In genomic region chr7:156950381-156950858, GRCh38 we compare ENCODE assay signal across 8 cellular contexts. TPM values are rescaled to one million over a fixed set of nuclear protein-coding genes. Genes with fewer than 3 reads are reported as not detected.
DNase-seq lines count a peak whose midpoint lies in the region; ATAC-seq, FAIRE-seq and TF ChIP-seq lines count a peak whose summit lies in the region.

No MANE protein-coding gene starts in this region.

- H3K9me3 ChIP-seq in BE2C (no peaks in the 10 kb centered on the region), K562 (replicated peaks; ENCODE audit: control insufficient read depth, insufficient read depth, low read depth, low read length) (no peaks in the 10 kb centered on the region), mesodermal cell (ENCODE audit: control insufficient read depth, low read length) (no peaks in the 10 kb centered on the region)

- BruUV-seq in K562 (replicated peaks; lab: Mats Ljungman, UMichigan): no TSS peak

- intact Hi-C loops in K562 (cut with micrococcal nuclease): loop anchor here (2.0 to 5.0 kb wide), 2 partner anchors 42 to 322 kb away; no protein-coding TSS in a partner anchor

- H3K36me3 ChIP-seq in BE2C (peaks cover 38% of the 10 kb centered on the region), K562 (ENCODE audit: control insufficient read depth, insufficient read depth, low read length) (peaks cover 40% of the 10 kb centered on the region), mesodermal cell (ENCODE audit: control insufficient read depth, insufficient read depth, low read length) (peaks cover 35% of the 10 kb centered on the region)

- in situ Hi-C loops in K562 (cut with MboI): no loop called here

- no peaks in the 10 kb centered on the region for H3K9me1 ChIP-seq in K562 (ENCODE audit: control insufficient read depth, insufficient read depth, low read length)

- no peak for TF ChIP-seq RAD21 in Ishikawa (IDR thresholded peaks at IDR 0.05; ENCODE audit: low read depth)
- no peak for TF ChIP-seq RAD21 in K562 (CRISPR knock-in tag; conservative IDR thresholded peaks at IDR 0.05 in 1 of 2, IDR thresholded peaks at IDR 0.05 in 1 of 2)

- TF ChIP-seq CTCF in BE2C (IDR thresholded peaks at IDR 0.05; ENCODE audit: low read depth, low read length) (no peak), K562 (IDR thresholded peaks at IDR 0.05 in 2 of 3, conservative IDR thresholded peaks at IDR 0.05 in 1 of 3; ENCODE audit: insufficient read depth in 2 of 3, low read depth in 1 of 3, low read length in 3 of 3) (no peak)

- ATAC-seq in K562 (peak; percentile 7), GM19452 (IDR thresholded peaks at IDR 0.05; ENCODE audit: unreplicated experiment) (no peak), HG02973 (IDR thresholded peaks at IDR 0.05; ENCODE audit: unreplicated experiment) (no peak), HG03460 (IDR thresholded peaks at IDR 0.05; ENCODE audit: unreplicated experiment) (no peak)

- peaks cover 70% of the 10 kb centered on the region for H3K79me2 ChIP-seq in K562 (ENCODE audit: control insufficient read depth, insufficient read depth, low read length)

- POLR2A ChIA-PET in K562 (lab: Yijun Ruan, JAX): interaction anchor here (0.5 to 2.8 kb wide), 11 partner anchors 14 to 932 kb away, joined by 3 to 10 read pairs (median 4); partner anchors contain the start of gene LMBR1

- peak overlapping the region; percentile 97 for H3K4me2 ChIP-seq in K562 (ENCODE audit: insufficient read depth, low read length)

- TF ChIP-seq EP300 in Ishikawa (IDR thresholded peaks at IDR 0.05; ENCODE audit: borderline replicate concordance): no peak
- TF ChIP-seq EP300 in K562 (IDR thresholded peaks at IDR 0.05; ENCODE audit: low read length): no peak

- H2AFZ ChIP-seq in K562 (ENCODE audit: low read depth, low read length): peak overlapping the region; percentile 85; the same call in 1 of the 2 replicates

- under 1% methylated on average over 21 of the region's 21 CpGs for WGBS in K562 (ENCODE audit: insufficient coverage, low coverage, missing lambda C conversion rate)
- WGBS in mesodermal cell (ENCODE audit: insufficient coverage in 2 of 2), 2 experiments: 1% methylated on average over 20 of the region's 21 CpGs

- FAIRE-seq in K562 (lab: Jason Lieb, UNC): no peak

- DNase-seq in BE2C (no peak), K562 (ENCODE audit: extremely low read depth in 1 of 4, low spot score in 3 of 4) (peak in 1 of 4 experiments; percentile 41), NCI-H510A (lab: John Stamatoyannopoulos, UW) (no peak)

- H3K4me1 ChIP-seq in BE2C (peaks cover 3% of the 10 kb centered on the region; the same call in 1 of the 2 replicates), K562 (replicated peaks in 1 of 2; ENCODE audit: control insufficient read depth in 2 of 2, insufficient read depth in 2 of 2, low read length in 2 of 2) (peaks cover 20 to 25% of the 10 kb centered on the region in 2 experiments; a peak in 4 of 5 replicates), mesodermal cell (ENCODE audit: control insufficient read depth, insufficient read depth, low read length, poor library complexity, severe bottlenecking) (no peaks in the 10 kb centered on the region)

- H4K20me1 ChIP-seq in K562 (replicated peaks; ENCODE audit: control insufficient read depth, insufficient read depth, low read length): peaks cover 37% of the 10 kb centered on the region

- TF ChIP-seq POLR2A in K562 (conservative IDR thresholded peaks at IDR 0.05): no peak

- CTCF ChIA-PET in K562 (lab: Yijun Ruan, JAX; ENCODE audit: low intra/inter-chr PET ratio): interaction anchor here (0.8 kb wide), 1 partner anchor 300 kb away, joined by 5 read pairs; no protein-coding TSS in a partner anchor

- H3K27ac ChIP-seq in K562 (ENCODE audit: extremely low read depth, low read depth, low read length): peak overlapping the region; percentile 85
- H3K27ac ChIP-seq in mesodermal cell (ENCODE audit: low read depth, low read length, severe bottlenecking): no peak overlapping the region

- peak overlapping the region; percentile 89 to 99 for H3K9ac ChIP-seq in K562 (ENCODE audit: insufficient read depth in 1 of 2, low read depth in 2 of 2, low read length in 2 of 2)

- H3K4me3 ChIP-seq in BE2C (ENCODE audit: low read depth, low read length) (peak overlapping the region; percentile 97), K562 (peak overlapping the region; percentile 95), mesodermal cell (ENCODE audit: extremely low read depth, insufficient read depth, low read length, poor library complexity, severe bottlenecking) (peak overlapping the region; percentile 95)

- H3K27me3 ChIP-seq in BE2C (no peaks in the 10 kb centered on the region), K562 (ENCODE audit: control insufficient read depth in 2 of 2, insufficient read depth in 2 of 2, low read length in 2 of 2) (no peaks in the 10 kb centered on the region)

TF ChIP-seq in Ishikawa, 13 proteins besides CTCF, POLR2A, EP300 and RAD21:
- TF ChIP-seq EGR1 (IDR thresholded peaks at IDR 0.05) (no peak), MAX (IDR thresholded peaks at IDR 0.05) (0 out of 2 replicates have a peak, but pooled peaks have one; percentile 11)

TF ChIP-seq in K562, 482 proteins besides CTCF, POLR2A, EP300 and RAD21 (continues in another document):
- no peak for TF ChIP-seq ZNF217 (CRISPR knock-in tag; IDR thresholded peaks at IDR 0.05)
- no peak for TF ChIP-seq E4F1 (CRISPR knock-in tag; IDR thresholded peaks at IDR 0.05; ENCODE audit: borderline replicate concordance)
- no peak for TF ChIP-seq XRCC5 (IDR thresholded peaks at IDR 0.05; ENCODE audit: low read depth, low read length)
- no peak for TF ChIP-seq ZNF3 (CRISPR knock-in tag; IDR thresholded peaks at IDR 0.05)
- no peak for TF ChIP-seq FOXJ3 (CRISPR knock-in tag; IDR thresholded peaks at IDR 0.05)
- peak; percentile 39; the same call in 1 of the 2 replicates for TF ChIP-seq ZBTB1 (CRISPR knock-in tag; IDR thresholded peaks at IDR 0.05; ENCODE audit: borderline replicate concordance, low read depth)
- no peak for TF ChIP-seq GABPB2 (CRISPR knock-in tag; conservative IDR thresholded peaks at IDR 0.05)

RNA-seq across cellular contexts. Expression of gene NOM1, which starts 0.9 kb away (rescaled TPM):
- polyA plus RNA-seq in BE2C (2012; ENCODE audit: insufficient read depth, insufficient read length, low read depth): 58.0 TPM
- 205 and 222 TPM in 2 replicates for total RNA-seq in K562 (2011; cell fraction: chromatin; rRNA removed; ENCODE audit: low replicate concordance)
- 88.2 and 99.2 TPM in 2 replicates for total RNA-seq in K562 (2011; cell fraction: nucleolus; rRNA removed)
- 125 and 156 TPM in 2 replicates for total RNA-seq in K562 (2011; cell fraction: nucleoplasm; rRNA removed)
- total RNA-seq in K562 (2014; rRNA removed): 35.7 and 35.8 TPM in 2 replicates
- 38.8 and 40.1 TPM in 2 replicates for total RNA-seq in K562 (2014; rRNA removed; fragmentation: Illumina TruSeq; extraction: Trizol)
- 41.2 and 42.9 TPM in 2 replicates for total RNA-seq in K562 (2015; rRNA removed; fragmentation: Illumina TruSeq; extraction: Trizol)
- total RNA-seq in K562 (2021): 37.3 and 47.3 TPM in 2 replicates
- 30.5 and 30.9 TPM in 2 replicates for polyA plus RNA-seq in K562 (2011; rRNA removed)
- 15.3 and 15.4 TPM in 2 replicates for polyA plus RNA-seq in K562 (2011; cell fraction: cytosol; rRNA removed)
- 64.1 and 106 TPM in 2 replicates for polyA plus RNA-seq in K562 (2011; cell fraction: nucleus; rRNA removed)
- polyA plus RNA-seq in K562 (2012): 20.2 and 27.0 TPM in 2 replicates
- polyA plus RNA-seq in K562 (2014; fragmentation: Illumina TruSeq; extraction: Trizol): 38.2 and 39.7 TPM in 2 replicates
- polyA plus RNA-seq in K562 (2014; fragmentation: Nextera tagmentation; extraction: Ambion mirVana): 1 to 10 TPM; 6.8 to 9.6 TPM
- 37.4 and 39.6 TPM in 2 replicates for polyA plus RNA-seq in K562 (2014; rRNA removed)
- polyA minus RNA-seq in K562 (2011; rRNA and poly(A)+ RNA removed): 34.0 and 39.0 TPM in 2 replicates
- polyA minus RNA-seq in K562 (2011; cell fraction: cytosol; rRNA and poly(A)+ RNA removed): 21.2 and 26.1 TPM in 2 replicates
- 50.6 and 53.0 TPM in 2 replicates for polyA minus RNA-seq in K562 (2011; cell fraction: nucleus; rRNA and poly(A)+ RNA removed)
- polyA plus RNA-seq in mesodermal cell (2013, experiment 1 of 2): 16.7 TPM
- polyA plus RNA-seq in mesodermal cell (2013, experiment 2 of 2): 10.8 TPM

RNA-seq across cellular contexts. Expression of gene LMBR1, which starts 57.4 kb away (rescaled TPM):
- polyA plus RNA-seq in BE2C (2012; ENCODE audit: insufficient read depth, insufficient read length, low read depth): 53.2 TPM
- 221 and 364 TPM in 2 replicates for total RNA-seq in K562 (2011; cell fraction: chromatin; rRNA removed; ENCODE audit: low replicate concordance)
- total RNA-seq in K562 (2011; cell fraction: nucleolus; rRNA removed): 125 and 149 TPM in 2 replicates
- total RNA-seq in K562 (2011; cell fraction: nucleoplasm; rRNA removed): 218 and 331 TPM in 2 replicates
- total RNA-seq in K562 (2014; rRNA removed) (74.6 and 136 TPM in 2 replicates), K562 (2014; rRNA removed; fragmentation: Illumina TruSeq; extraction: Trizol) (59.9 and 67.3 TPM in 2 replicates), K562 (2015; rRNA removed; fragmentation: Illumina TruSeq; extraction: Trizol) (58.5 and 61.7 TPM in 2 replicates), K562 (2021) (89.1 and 90.0 TPM in 2 replicates)
- polyA plus RNA-seq in K562 (2011; rRNA removed) (33.6 and 82.0 TPM in 2 replicates), K562 (2014; fragmentation: Illumina TruSeq; extraction: Trizol) (49.8 and 49.9 TPM in 2 replicates), K562 (2014; fragmentation: Nextera tagmentation; extraction: Ambion mirVana) (1 to 10 TPM; 7.7 to 9.6 TPM), K562 (2014; rRNA removed) (49.0 and 50.9 TPM in 2 replicates)
- 36.1 and 51.5 TPM in 2 replicates for polyA plus RNA-seq in K562 (2011; cell fraction: cytosol; rRNA removed)
- polyA plus RNA-seq in K562 (2011; cell fraction: nucleus; rRNA removed): 136 and 225 TPM in 2 replicates
- 38.8 and 45.6 TPM in 2 replicates for polyA plus RNA-seq in K562 (2012)
- polyA minus RNA-seq in K562 (2011; rRNA and poly(A)+ RNA removed): 80.1 and 153 TPM in 2 replicates
- 53.8 and 63.2 TPM in 2 replicates for polyA minus RNA-seq in K562 (2011; cell fraction: cytosol; rRNA and poly(A)+ RNA removed)
- polyA minus RNA-seq in K562 (2011; cell fraction: nucleus; rRNA and poly(A)+ RNA removed): 191 and 204 TPM in 2 replicates
- polyA plus RNA-seq in mesodermal cell (2013, experiment 1 of 2): 35.8 TPM
- 33.6 TPM for polyA plus RNA-seq in mesodermal cell (2013, experiment 2 of 2)
